Comparison of ENCODE assay signal across 16 cellular contexts in genomic region chr12:26678697-26679660, GRCh38.
A peak's percentile ranks its signal among the peaks of the same experiment; 100 is the strongest.
DNase-seq lines count a peak whose midpoint lies in the region; ATAC-seq lines count a peak whose summit lies in the region.
"Had no signal": no experiment of that assay in that cellular context is flagged by ENCODE, and none has a peak within 500 bp of the region (broad histone marks: within the 10 kb centered on the region; RNA-seq: fewer than 3 reads in every experiment).

No MANE protein-coding gene starts in this region.

- H3K27ac Mint-ChIP-seq in effector memory CD8-positive, alpha-beta T cell = peak overlapping the region; percentile 26 to 29

- no peak overlapping the region for H3K4me3 Mint-ChIP-seq in effector memory CD8-positive, alpha-beta T cell

- WGBS in mesodermal cell (ENCODE audit: insufficient coverage in 2 of 2), 2 experiments = 0 to 17% methylated on average over 1 to 2 of the region's 4 CpGs

- no peaks in the 10 kb centered on the region for H3K27me3 ChIP-seq in MG63
- H3K27me3 ChIP-seq: neutrophil, stomach had no signal

- H3K9me3 Mint-ChIP-seq in effector memory CD8-positive, alpha-beta T cell = no peaks in the 10 kb centered on the region

- peak overlapping the region; percentile 36 for H3K27ac ChIP-seq in mesodermal cell (ENCODE audit: low read depth, low read length, severe bottlenecking)
- H3K27ac ChIP-seq: C4-2B, left ventricle myocardium inferior, neutrophil, stomach had no signal

- peaks cover 13% of the 10 kb centered on the region for H3K36me3 Mint-ChIP-seq in effector memory CD8-positive, alpha-beta T cell (ENCODE audit: insufficient read depth)

- H3K4me1 Mint-ChIP-seq in effector memory CD8-positive, alpha-beta T cell (ENCODE audit: low read depth in 2 of 2) = no peaks in the 10 kb centered on the region

- peaks cover 11% of the 10 kb centered on the region for H3K4me1 ChIP-seq in mesodermal cell (ENCODE audit: control insufficient read depth, insufficient read depth, low read length, poor library complexity, severe bottlenecking)
- H3K4me1 ChIP-seq: stomach had no signal

- ATAC-seq in effector memory CD8-positive, alpha-beta T cell (replicated peaks) = no peak

- no peaks in the 10 kb centered on the region for H3K36me3 ChIP-seq in MG63
- peaks cover 21% of the 10 kb centered on the region for H3K36me3 ChIP-seq in mesodermal cell (ENCODE audit: control insufficient read depth, insufficient read depth, low read length)

- H3K9me3 ChIP-seq in MG63 = no peaks in the 10 kb centered on the region; the same call in 1 of the 2 replicates
- H3K9me3 ChIP-seq in mesodermal cell (ENCODE audit: control insufficient read depth, low read length) = peaks cover 10% of the 10 kb centered on the region
- H3K9me3 ChIP-seq: neutrophil had no signal

- no peaks in the 10 kb centered on the region for H3K27me3 Mint-ChIP-seq in effector memory CD8-positive, alpha-beta T cell

- DNase-seq in Daoy (ENCODE audit: low read depth) (peak; percentile 15), MG63 (peak; percentile 38), posterior vena cava (ENCODE audit: low spot score) (no peak), NCI-H2196 treated with DMSO at 0.1 percent for 48 hours (lab: John Stamatoyannopoulos, UW; ENCODE audit: unreplicated experiment) (no peak), amygdala (lab: John Stamatoyannopoulos, UW) (no peak)
- DNase-seq in effector memory CD8-positive, alpha-beta T cell = no peak
- no peak for DNase-seq in activated naive CD4-positive, alpha-beta T cell treated with Interleukin-2 at 50 U/mL for 16 hours
- DNase-seq: activated CD8-positive, alpha-beta memory T cell treated with anti-CD3 and anti-CD28 coated beads for 24 hours; activated naive CD4-positive, alpha-beta T cell treated with anti-CD3 and anti-CD28 coated beads, Interleukin-2, amount 50 U/mL, for 16 hours; left ventricle myocardium inferior; NCI-H1048; stomach had no signal

- intact Hi-C loops in posterior vena cava (cut with DNase I) = no loop called here

- H3K4me3 ChIP-seq in MG63 (no peak overlapping the region), mesodermal cell (ENCODE audit: extremely low read depth, insufficient read depth, low read length, poor library complexity, severe bottlenecking) (no peak overlapping the region)
- H3K4me3 ChIP-seq: left ventricle myocardium inferior, smooth muscle cell, stomach had no signal

Comparison
In these comparisons a context has a peak if more than half of its experiments do, and no peak if none do; other contexts are left out.
1. DNase-seq: peak in Daoy (single experiment) and MG63 (single experiment); none in effector memory CD8-positive, alpha-beta T cell (0 of 3), posterior vena cava (single experiment), NCI-H2196 treated with DMSO at 0.1 percent for 48 hours (single experiment), activated naive CD4-positive, alpha-beta T cell treated with Interleukin-2 at 50 U/mL for 16 hours (single experiment) and amygdala (0 of 56).